9 cellular contexts compared by ENCODE assay signal in the genomic region with DNA sequence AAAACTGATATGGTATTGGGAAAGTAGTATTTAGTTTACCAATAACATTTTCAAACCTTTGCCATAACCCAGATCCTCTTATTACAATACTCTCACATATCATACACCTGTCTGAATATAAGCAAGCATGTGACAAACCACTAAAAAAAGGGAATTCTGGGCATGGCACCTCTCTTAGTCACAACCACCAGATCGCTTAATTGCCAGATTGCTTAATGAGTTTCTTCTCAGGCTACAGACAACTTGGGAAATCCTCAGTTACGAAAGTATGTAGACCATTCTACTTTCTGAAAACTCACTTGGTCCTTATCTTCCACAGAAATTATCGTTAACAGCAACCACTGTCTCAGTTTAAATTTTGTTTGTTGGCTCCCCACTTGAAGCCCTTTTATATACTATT. TPM values are rescaled to one million over a fixed set of nuclear protein-coding genes. Genes with fewer than 3 reads are reported as not detected.
DNase-seq lines count a peak whose midpoint lies in the region; ATAC-seq, FAIRE-seq and TF ChIP-seq lines count a peak whose summit lies in the region.
"Had no signal": no experiment of that assay in that cellular context is flagged by ENCODE, and none has a peak within 500 bp of the region (broad histone marks: within the 10 kb centered on the region; RNA-seq: fewer than 3 reads in every experiment).

No MANE protein-coding gene starts in this region.

- in situ Hi-C loops in HepG2 (cut with HindIII; ENCODE audit: extremely low pct_ligation_motif_present, low pct_unique_long_range_greater_than_20kb): no loop called here

- no peaks in the 10 kb centered on the region for H3K9me3 Mint-ChIP-seq in activated naive CD8-positive, alpha-beta T cell (ENCODE audit: low read depth)

- H3K4me1 ChIP-seq in HepG2 (ENCODE audit: insufficient read depth, low read length) (peaks cover 32% of the 10 kb centered on the region), right lobe of liver (peaks cover 0 to 23% (median 0%) of the 10 kb centered on the region in 4 donors), kidney (ENCODE audit: control insufficient read depth in 1 of 2, insufficient read depth in 1 of 2, low read depth in 1 of 2, low read length in 2 of 2) (peaks cover 6 to 9% of the 10 kb centered on the region in 2 donors)

- intact Hi-C loops in HepG2 (cut with micrococcal nuclease; ENCODE audit: unreplicated experiment) (no loop called here), right lobe of liver (cut with DNase I) (no loop called here), kidney (cut with DNase I) (no loop called here), posterior cingulate gyrus (cut with DNase I) (no loop called here)

- peaks cover 22% of the 10 kb centered on the region for H3K36me3 Mint-ChIP-seq in activated naive CD8-positive, alpha-beta T cell

- no peak overlapping the region for H3K27ac Mint-ChIP-seq in activated naive CD8-positive, alpha-beta T cell

- no peak for TF ChIP-seq CTCF in HepG2 (CRISPR knock-in tag; IDR thresholded peaks at IDR 0.05)
- no peak for TF ChIP-seq CTCF in right lobe of liver (IDR thresholded peaks at IDR 0.05)
- no peak for TF ChIP-seq CTCF in kidney (IDR thresholded peaks at IDR 0.05; ENCODE audit: borderline replicate concordance, extremely low read depth, insufficient read depth)

- WGBS in HepG2 (ENCODE audit: low lambda C conversion rate): 89% methylated on average over 3 of the region's 3 CpGs
- WGBS in right lobe of liver (ENCODE audit: insufficient coverage, low coverage, low lambda C conversion rate, missing lambda C conversion rate): 44% methylated on average over 3 of the region's 3 CpGs

- DNase-seq in HepG2 (ENCODE audit: low spot score) (no peak), right lobe of liver (no peak), kidney (no peak), posterior cingulate gyrus (no peak), DMS114 treated with DMSO at 0.1 percent for 48 hours (lab: John Stamatoyannopoulos, UW; ENCODE audit: unreplicated experiment) (no peak), NCI-H69 (lab: John Stamatoyannopoulos, UW) (no peak)

- ATAC-seq in HepG2 (no peak), right lobe of liver (no peak), GM21526 (IDR thresholded peaks at IDR 0.05; ENCODE audit: low FRiP score, unreplicated experiment) (no peak)

- POLR2A ChIA-PET in HepG2 (lab: Yijun Ruan, JAX): no interaction called here

- peaks cover 63% of the 10 kb centered on the region for H3K4me1 Mint-ChIP-seq in activated naive CD8-positive, alpha-beta T cell (ENCODE audit: low read depth)

- peak overlapping the region; percentile 85 for H3K4me2 ChIP-seq in HepG2 (ENCODE audit: low read depth, low read length)

- peaks cover under 1% of the 10 kb centered on the region; the same call in 1 of the 2 replicates for H4K20me1 ChIP-seq in HepG2 (ENCODE audit: insufficient read depth, low read length)

- peak overlapping the region; percentile 91 for H3K4me3 Mint-ChIP-seq in activated naive CD8-positive, alpha-beta T cell

- CTCF ChIA-PET in HepG2 (lab: Yijun Ruan, JAX; ENCODE audit: low intra/inter-chr PET ratio, low total read pairs): no interaction called here

- TF ChIP-seq EP300 in HepG2 (IDR thresholded peaks at IDR 0.05; ENCODE audit: low read depth in 2 of 2, low read length in 2 of 2): no peak
- no peak for TF ChIP-seq EP300 in HepG2 (CRISPR knock-in tag; IDR thresholded peaks at IDR 0.05; ENCODE audit: borderline replicate concordance)

- no peaks in the 10 kb centered on the region for H3K9me3 ChIP-seq in HepG2 (ENCODE audit: low read length)
- H3K9me3 ChIP-seq in right lobe of liver: no peaks in the 10 kb centered on the region
- H3K9me3 ChIP-seq in kidney (ENCODE audit: control insufficient read depth in 1 of 2, low read length in 2 of 2): no peaks in the 10 kb centered on the region
- H3K9me3 ChIP-seq: neutrophil had no signal

- H3K36me3 ChIP-seq in HepG2 (replicated peaks in 1 of 2; ENCODE audit: control insufficient read depth in 1 of 2, insufficient read depth in 2 of 2, low read length in 2 of 2) (peaks cover 3 to 12% of the 10 kb centered on the region in 2 experiments; a peak in 4 of 5 replicates), right lobe of liver (peaks cover 0 to 15% (median 3%) of the 10 kb centered on the region in 4 donors), kidney (ENCODE audit: control insufficient read depth in 1 of 2, insufficient read depth in 2 of 2, low read length in 2 of 2) (peaks cover 3 to 9% of the 10 kb centered on the region in 2 donors)

- H3K9ac ChIP-seq in HepG2 (ENCODE audit: insufficient read depth, low read depth, low read length): peak overlapping the region; percentile 90
- no peak overlapping the region for H3K9ac ChIP-seq in kidney (ENCODE audit: low read length in 2 of 2)

- no peak for TF ChIP-seq POLR2A in HepG2 (IDR thresholded peaks at IDR 0.05; ENCODE audit: insufficient read depth in 1 of 2, low read depth in 2 of 2, low read length in 2 of 2)
- TF ChIP-seq POLR2A in right lobe of liver (IDR thresholded peaks at IDR 0.05): no peak

- H3K4me3 ChIP-seq in HepG2 (replicated peaks in 1 of 3; ENCODE audit: insufficient read depth in 1 of 3, low read depth in 2 of 3, low read length in 3 of 3): peak overlapping the region in 2 of 3 experiments; percentile 29 to 83; a peak in 3 of 6 replicates
- no peak overlapping the region for H3K4me3 ChIP-seq in right lobe of liver
- peak overlapping the region; percentile 85 to 93 for H3K4me3 ChIP-seq in kidney (ENCODE audit: low read length in 2 of 2)

- FAIRE-seq in HepG2 (lab: Jason Lieb, UNC) (no peak), kidney (lab: Jason Lieb, UNC) (no peak)

- H3K27me3 ChIP-seq in HepG2 (ENCODE audit: control insufficient read depth in 1 of 2, insufficient read depth in 2 of 2, low read length in 2 of 2) (no peaks in the 10 kb centered on the region; a peak in 1 of 5 replicates), right lobe of liver (no peaks in the 10 kb centered on the region)

- no peak overlapping the region for H2AFZ ChIP-seq in HepG2 (ENCODE audit: low read length)

- TF ChIP-seq RAD21 in HepG2 (CRISPR knock-in tag; IDR thresholded peaks at IDR 0.05): no peak

- H3K27me3 Mint-ChIP-seq in activated naive CD8-positive, alpha-beta T cell: no peaks in the 10 kb centered on the region

- H3K27ac ChIP-seq in HepG2 (ENCODE audit: extremely low read length, insufficient read depth, low read length) (no peak overlapping the region), right lobe of liver (no peak overlapping the region), kidney (ENCODE audit: low read depth in 2 of 2, low read length in 2 of 2) (no peak overlapping the region)
- H3K27ac ChIP-seq: neutrophil had no signal

- BruUV-seq in HepG2 (replicated peaks; lab: Mats Ljungman, UMichigan): no TSS peak

- H3K79me2 ChIP-seq in HepG2 (ENCODE audit: insufficient read depth, low read length): peaks cover 47% of the 10 kb centered on the region

TF ChIP-seq in HepG2, 621 proteins besides CTCF, POLR2A, EP300 and RAD21 (continues in another document):
- TF ChIP-seq ZNF256 (CRISPR knock-in tag; conservative IDR thresholded peaks at IDR 0.05): no peak
- no peak for TF ChIP-seq NR3C1 (CRISPR knock-in tag; IDR thresholded peaks at IDR 0.05)
- TF ChIP-seq CSRNP2 (CRISPR knock-in tag; conservative IDR thresholded peaks at IDR 0.05; ENCODE audit: low read depth): no peak
- TF ChIP-seq PLRG1 (conservative IDR thresholded peaks at IDR 0.05): no peak

RNA-seq across cellular contexts. Expression of gene NAF1, which starts 2.1 kb away (rescaled TPM):
- 6.8 and 9.0 TPM in 2 replicates for total RNA-seq in HepG2 (2016; rRNA removed; fragmentation: Illumina TruSeq; extraction: Trizol)
- 1.3 TPM in 2 replicates for total RNA-seq in HepG2 (2016; cell fraction: cytosol; rRNA removed; fragmentation: Illumina TruSeq; extraction: Trizol; ENCODE audit: low read depth)
- 6.1 and 9.2 TPM in 2 replicates for total RNA-seq in HepG2 (2016; cell fraction: insoluble cytoplasmic fraction; rRNA removed; fragmentation: Illumina TruSeq; extraction: Trizol)
- total RNA-seq in HepG2 (2016; cell fraction: membrane; rRNA removed; fragmentation: Illumina TruSeq; extraction: Trizol): 3.6 TPM in 2 replicates
- 19.1 TPM in 2 replicates for total RNA-seq in HepG2 (2016; cell fraction: nucleus; rRNA removed; fragmentation: Illumina TruSeq; extraction: Trizol)
- polyA plus RNA-seq in HepG2 (2011; rRNA removed): 3.8 and 5.2 TPM in 2 replicates
- polyA plus RNA-seq in HepG2 (2011; cell fraction: cytosol; rRNA removed): 1.8 and 2.1 TPM in 2 replicates
- polyA plus RNA-seq in HepG2 (2011; cell fraction: nucleus; rRNA removed): 4.2 TPM in 2 replicates
- 8.2 and 9.7 TPM in 2 replicates for polyA plus RNA-seq in HepG2 (2012)
- 1.5 TPM in 2 replicates for polyA plus RNA-seq in HepG2 (2016; cell fraction: cytosol; fragmentation: Illumina TruSeq; extraction: Trizol; ENCODE audit: low read depth)
- polyA plus RNA-seq in HepG2 (2016; cell fraction: insoluble cytoplasmic fraction; fragmentation: Illumina TruSeq; extraction: Trizol; ENCODE audit: low read depth): 13.6 and 13.8 TPM in 2 replicates
- polyA plus RNA-seq in HepG2 (2016; cell fraction: membrane; fragmentation: Illumina TruSeq; extraction: Trizol; ENCODE audit: low read depth): 3.2 and 3.3 TPM in 2 replicates
- 19.5 and 19.7 TPM in 2 replicates for polyA plus RNA-seq in HepG2 (2016; cell fraction: nucleus; fragmentation: Illumina TruSeq; extraction: Trizol; ENCODE audit: insufficient read depth, low read depth)
- 4.6 and 6.3 TPM in 2 replicates for polyA minus RNA-seq in HepG2 (2011; rRNA and poly(A)+ RNA removed; ENCODE audit: low replicate concordance)
- 4.7 and 5.7 TPM in 2 replicates for polyA minus RNA-seq in HepG2 (2011; cell fraction: cytosol; rRNA and poly(A)+ RNA removed)
- polyA minus RNA-seq in HepG2 (2011; cell fraction: nucleus; rRNA and poly(A)+ RNA removed): 40.2 and 44.8 TPM in 2 replicates
- total RNA-seq in right lobe of liver: 1 to 10 TPM; 5.3 to 8.5 (median 8.1) TPM
- 18.2 TPM for total RNA-seq in kidney
- 5.0 TPM for polyA plus RNA-seq in kidney (ENCODE audit: insufficient read depth, low read depth, low replicate concordance)

Comparison
In these comparisons a context has a peak if more than half of its experiments do, and no peak if none do; other contexts are left out.
1. H3K4me3 ChIP-seq: peak in HepG2 (2 of 3) and kidney (2 of 2); none in right lobe of liver (0 of 3).